In the genomic region with DNA sequence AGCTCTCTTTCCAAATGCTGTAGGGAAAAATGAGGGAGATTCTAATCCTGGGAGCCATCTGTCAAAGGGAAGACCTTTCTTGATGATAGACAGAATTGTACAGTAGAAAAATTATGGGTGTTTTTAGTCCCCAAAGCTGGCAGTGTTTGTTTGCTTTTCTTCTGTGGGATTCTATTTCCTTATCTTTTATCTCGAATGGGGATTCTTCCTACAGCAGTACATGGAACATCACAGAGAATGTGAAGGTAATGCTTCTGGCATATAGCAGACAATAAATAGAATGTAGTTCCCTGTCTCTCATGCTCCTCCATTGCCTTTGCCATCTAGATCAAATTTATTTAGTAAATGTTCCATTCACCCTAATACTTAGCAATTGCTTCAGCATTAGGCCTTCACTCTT, we compare ENCODE assay signal across 28 cellular contexts.
"Had no signal": no experiment of that assay in that cellular context is flagged by ENCODE, and none has a peak within 500 bp of the region (broad histone marks: within the 10 kb centered on the region; RNA-seq: fewer than 3 reads in every experiment).

No MANE protein-coding gene starts in this region.

- H3K9me3 ChIP-seq: esophagus muscularis mucosa, gastroesophageal sphincter, heart left ventricle, mucosa of descending colon, prostate gland, right atrium auricular region, stomach, transverse colon, upper lobe of right lung, uterus had no signal

- H3K36me3 Mint-ChIP-seq: memory B cell; naive B cell; natural killer cell treated with Interleukin-12 subunit alpha and Interleukin-12 subunit beta and Interleukin-15 and Interleukin-18, amount 100 ng/mL, for 72 hours had no signal

- H3K27me3 Mint-ChIP-seq: dendritic cell treated with granulocyte-macrophage colony-stimulating factor and Interleukin-4, amounts not matched to agents 40 ng/mL and 50 ng/mL, for 4 days; naive B cell had no signal

- H3K4me1 Mint-ChIP-seq: memory B cell had no signal

- H3K27ac ChIP-seq: esophagus muscularis mucosa, foreskin keratinocyte, heart left ventricle, hepatocyte, prostate gland, right atrium auricular region, stomach, transverse colon, upper lobe of right lung, uterus had no signal

- H3K4me3 ChIP-seq: esophagus muscularis mucosa, gastroesophageal sphincter, heart left ventricle, hepatocyte, lung, mucosa of descending colon, prostate gland, right atrium auricular region, smooth muscle cell, stomach, transverse colon, upper lobe of right lung, uterus had no signal

- H3K4me2 ChIP-seq: hepatocyte, smooth muscle cell had no signal

- H3K9me3 Mint-ChIP-seq: dendritic cell treated with granulocyte-macrophage colony-stimulating factor and Interleukin-4, amounts not matched to agents 40 ng/mL and 50 ng/mL, for 4 days; memory B cell; naive B cell; natural killer cell treated with Interleukin-12 subunit alpha and Interleukin-12 subunit beta and Interleukin-15 and Interleukin-18, amount 100 ng/mL, for 72 hours; neural crest cell had no signal

- H3K36me3 ChIP-seq: esophagus muscularis mucosa, gastroesophageal sphincter, heart left ventricle, prostate gland, right atrium auricular region, stomach, transverse colon, upper lobe of right lung, uterus had no signal

- H3K4me3 Mint-ChIP-seq: dendritic cell treated with granulocyte-macrophage colony-stimulating factor and Interleukin-4, amounts not matched to agents 40 ng/mL and 50 ng/mL, for 4 days; memory B cell; naive B cell; natural killer cell treated with Interleukin-12 subunit alpha and Interleukin-12 subunit beta and Interleukin-15 and Interleukin-18, amount 100 ng/mL, for 72 hours; neural crest cell had no signal

- H3K27me3 ChIP-seq: esophagus muscularis mucosa, foreskin keratinocyte, gastroesophageal sphincter, heart left ventricle, hepatocyte, right atrium auricular region, stomach, transverse colon, upper lobe of right lung, uterus had no signal

- H3K79me2 ChIP-seq: hepatocyte had no signal

- DNase-seq: effector CD8-positive, alpha-beta T cell; foreskin keratinocyte; heart left ventricle; kidney; mucosa of descending colon; naive B cell; stimulated activated CD4-positive, alpha-beta T cell treated with anti-CD3 and anti-CD28 coated beads, Interleukin-12 subunit alpha, Interleukin-12 subunit beta, amount 100 ng/mL, for 4 hours; stimulated activated CD4-positive, alpha-beta T cell treated with anti-CD3 and anti-CD28 coated beads, Interleukin-1b, Interleukin-23, amount 100 ng/mL, for 48 hours; stimulated activated CD4-positive, alpha-beta T cell treated with anti-CD3 and anti-CD28 coated beads, Interleukin-4, amount 100 ng/mL, for 1 hour; stimulated activated CD8-positive, alpha-beta memory T cell treated with anti-CD3 and anti-CD28 coated beads, Interleukin-4, amount 100 ng/mL, for 48 hours; stimulated activated naive CD4-positive, alpha-beta T cell; stomach; transverse colon; upper lobe of right lung; uterus had no signal

- H2AFZ ChIP-seq: hepatocyte had no signal

- H3K4me1 ChIP-seq: prostate gland, transverse colon, uterus had no signal

- H3K27ac Mint-ChIP-seq: dendritic cell treated with granulocyte-macrophage colony-stimulating factor and Interleukin-4, amounts not matched to agents 40 ng/mL and 50 ng/mL, for 4 days; memory B cell; natural killer cell treated with Interleukin-12 subunit alpha and Interleukin-12 subunit beta and Interleukin-15 and Interleukin-18, amount 100 ng/mL, for 72 hours had no signal

- ATAC-seq: foreskin keratinocyte; gastroesophageal sphincter; heart left ventricle; left lobe of liver; mucosa of descending colon; natural killer cell treated with Interleukin-12 subunit alpha and Interleukin-12 subunit beta and Interleukin-15 and Interleukin-18, amount 100 ng/mL, for 72 hours; sciatic nerve; upper lobe of right lung had no signal
